17 cellular contexts compared by ENCODE assay signal in the genomic region with DNA sequence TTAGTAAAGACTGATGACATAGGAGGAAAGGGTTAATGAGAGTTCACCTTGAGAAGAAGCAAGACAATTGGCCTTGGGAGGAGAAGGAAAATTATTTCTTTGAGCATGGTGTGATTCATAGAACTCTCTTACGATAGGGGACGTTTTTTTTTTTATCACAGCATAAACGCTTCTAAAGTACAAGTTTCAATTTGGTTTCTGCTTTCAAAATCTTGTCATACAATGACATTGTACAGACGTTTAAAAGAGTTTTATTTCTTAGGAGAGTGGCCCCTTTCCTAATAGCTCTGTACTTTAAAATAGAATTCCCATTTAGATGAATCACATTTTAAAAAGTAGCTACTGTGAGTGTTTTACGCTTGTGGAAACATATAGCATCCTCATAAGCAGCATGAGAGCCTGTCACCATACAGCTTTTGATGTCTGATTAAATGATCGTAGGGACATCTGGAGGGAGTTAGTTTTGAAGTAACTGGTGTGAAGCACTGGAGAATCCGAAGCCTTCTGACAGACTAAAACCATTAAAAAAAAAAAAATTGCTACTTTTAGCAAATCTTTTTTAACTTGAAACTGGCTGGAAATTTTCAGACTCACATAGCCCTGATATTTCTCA.
DNase-seq lines count a peak whose midpoint lies in the region; ATAC-seq and TF ChIP-seq lines count a peak whose summit lies in the region.
"Had no signal": no experiment of that assay in that cellular context is flagged by ENCODE, and none has a peak within 500 bp of the region (broad histone marks: within the 10 kb centered on the region; RNA-seq: fewer than 3 reads in every experiment).

No MANE protein-coding gene starts in this region.

- no peak for DNase-seq in activated naive CD8-positive, alpha-beta T cell treated with anti-CD3 and anti-CD28 coated beads, Interleukin-2, amount 50 U/mL, for 24 hours
- DNase-seq in fibroblast of mammary gland (ENCODE audit: low read depth) (peak; percentile 10), type B pancreatic cell (ENCODE audit: extremely low spot score, unreplicated experiment) (no peak), endothelial cell (ENCODE audit: low spot score) (no peak)
- DNase-seq in stimulated activated naive B cell treated with anti-CD40 and anti-IgM and Interleukin-4, amounts not matched to agents 10 μg/mL and 1 μg/mL and 100 μg/mL, for 72 hours, result no peak
- DNase-seq: activated naive CD8-positive, alpha-beta T cell treated with anti-CD3 and anti-CD28 coated beads, Interleukin-2, amount 10 ng/mL, durations not matched to agents 7 days and 5 days; caudate nucleus; effector memory CD8-positive, alpha-beta T cell; naive B cell; NCI-H1694 treated with DMSO at 0.1 percent for 48 hours; NCI-H510A treated with DMSO at 0.1 percent for 48 hours; SIG-M5; stimulated activated CD4-positive, alpha-beta T cell treated with anti-CD3 and anti-CD28 coated beads, Interleukin-15, amount 100 ng/mL, for 24 hours had no signal

- peaks cover 16% of the 10 kb centered on the region for H3K9me3 Mint-ChIP-seq in activated naive CD8-positive, alpha-beta T cell (ENCODE audit: low read depth)
- H3K9me3 Mint-ChIP-seq in activated naive CD8-positive, alpha-beta T cell treated with anti-CD3 and anti-CD28 coated beads, Interleukin-2, amount 50 U/mL, for 24 hours, result peaks cover 10% of the 10 kb centered on the region
- H3K9me3 Mint-ChIP-seq in type B pancreatic cell, result peaks cover 9% of the 10 kb centered on the region
- no peaks in the 10 kb centered on the region for H3K9me3 Mint-ChIP-seq in endothelial cell (ENCODE audit: unreplicated experiment)
- H3K9me3 Mint-ChIP-seq in stimulated activated naive B cell treated with anti-CD40 and anti-IgM and Interleukin-4, amounts not matched to agents 10 μg/mL and 1 μg/mL and 100 μg/mL, for 72 hours, result peaks cover 0 to 4% of the 10 kb centered on the region in 2 donors

- no peaks in the 10 kb centered on the region for H3K36me3 Mint-ChIP-seq in activated naive CD8-positive, alpha-beta T cell
- peaks cover 4% of the 10 kb centered on the region for H3K36me3 Mint-ChIP-seq in activated naive CD8-positive, alpha-beta T cell treated with anti-CD3 and anti-CD28 coated beads, Interleukin-2, amount 50 U/mL, for 24 hours (ENCODE audit: low read depth)
- peaks cover 4% of the 10 kb centered on the region for H3K36me3 Mint-ChIP-seq in type B pancreatic cell
- no peaks in the 10 kb centered on the region for H3K36me3 Mint-ChIP-seq in endothelial cell (ENCODE audit: low read depth, unreplicated experiment)
- no peaks in the 10 kb centered on the region for H3K36me3 Mint-ChIP-seq in stimulated activated naive B cell treated with anti-CD40 and anti-IgM and Interleukin-4, amounts not matched to agents 10 μg/mL and 1 μg/mL and 100 μg/mL, for 72 hours
- H3K36me3 Mint-ChIP-seq: naive B cell had no signal

- H3K27ac Mint-ChIP-seq in activated naive CD8-positive, alpha-beta T cell, result no peak overlapping the region
- no peak overlapping the region for H3K27ac Mint-ChIP-seq in activated naive CD8-positive, alpha-beta T cell treated with anti-CD3 and anti-CD28 coated beads, Interleukin-2, amount 50 U/mL, for 24 hours
- H3K27ac Mint-ChIP-seq in type B pancreatic cell (no peak overlapping the region), endothelial cell (ENCODE audit: unreplicated experiment) (no peak overlapping the region)
- H3K27ac Mint-ChIP-seq in stimulated activated naive B cell treated with anti-CD40 and anti-IgM and Interleukin-4, amounts not matched to agents 10 μg/mL and 1 μg/mL and 100 μg/mL, for 72 hours, result no peak overlapping the region
- H3K27ac Mint-ChIP-seq: activated naive CD8-positive, alpha-beta T cell treated with anti-CD3 and anti-CD28 coated beads, Interleukin-2, amount 10 ng/mL, durations not matched to agents 7 days and 5 days; effector memory CD8-positive, alpha-beta T cell; naive B cell had no signal

- H3K27me3 Mint-ChIP-seq in activated naive CD8-positive, alpha-beta T cell, result no peaks in the 10 kb centered on the region
- no peaks in the 10 kb centered on the region for H3K27me3 Mint-ChIP-seq in activated naive CD8-positive, alpha-beta T cell treated with anti-CD3 and anti-CD28 coated beads, Interleukin-2, amount 50 U/mL, for 24 hours
- H3K27me3 Mint-ChIP-seq in type B pancreatic cell (no peaks in the 10 kb centered on the region), endothelial cell (ENCODE audit: unreplicated experiment) (no peaks in the 10 kb centered on the region)
- H3K27me3 Mint-ChIP-seq in stimulated activated naive B cell treated with anti-CD40 and anti-IgM and Interleukin-4, amounts not matched to agents 10 μg/mL and 1 μg/mL and 100 μg/mL, for 72 hours, result peaks cover 0 to 5% of the 10 kb centered on the region in 2 donors
- H3K27me3 Mint-ChIP-seq: activated naive CD8-positive, alpha-beta T cell treated with anti-CD3 and anti-CD28 coated beads, Interleukin-2, amount 10 ng/mL, durations not matched to agents 7 days and 5 days; effector memory CD8-positive, alpha-beta T cell; naive B cell had no signal

- H3K4me1 Mint-ChIP-seq in activated naive CD8-positive, alpha-beta T cell (ENCODE audit: low read depth), result peaks cover 18% of the 10 kb centered on the region
- H3K4me1 Mint-ChIP-seq in activated naive CD8-positive, alpha-beta T cell treated with anti-CD3 and anti-CD28 coated beads, Interleukin-2, amount 50 U/mL, for 24 hours, result peaks cover 5% of the 10 kb centered on the region
- H3K4me1 Mint-ChIP-seq in type B pancreatic cell (ENCODE audit: unreplicated experiment), result peaks cover 11% of the 10 kb centered on the region
- H3K4me1 Mint-ChIP-seq in endothelial cell (ENCODE audit: unreplicated experiment), result peaks cover 4% of the 10 kb centered on the region
- peaks cover 0 to 3% of the 10 kb centered on the region in 2 donors for H3K4me1 Mint-ChIP-seq in stimulated activated naive B cell treated with anti-CD40 and anti-IgM and Interleukin-4, amounts not matched to agents 10 μg/mL and 1 μg/mL and 100 μg/mL, for 72 hours
- H3K4me1 Mint-ChIP-seq: naive B cell had no signal

- H3K4me3 Mint-ChIP-seq in activated naive CD8-positive, alpha-beta T cell, result peak overlapping the region; percentile 57
- no peak overlapping the region for H3K4me3 Mint-ChIP-seq in activated naive CD8-positive, alpha-beta T cell treated with anti-CD3 and anti-CD28 coated beads, Interleukin-2, amount 50 U/mL, for 24 hours
- H3K4me3 Mint-ChIP-seq in type B pancreatic cell (peak overlapping the region; percentile 46), endothelial cell (ENCODE audit: unreplicated experiment) (no peak overlapping the region)
- no peak overlapping the region for H3K4me3 Mint-ChIP-seq in stimulated activated naive B cell treated with anti-CD40 and anti-IgM and Interleukin-4, amounts not matched to agents 10 μg/mL and 1 μg/mL and 100 μg/mL, for 72 hours
- H3K4me3 Mint-ChIP-seq: activated naive CD8-positive, alpha-beta T cell treated with anti-CD3 and anti-CD28 coated beads, Interleukin-2, amount 10 ng/mL, durations not matched to agents 7 days and 5 days; naive B cell had no signal

- TF ChIP-seq CTCF in fibroblast of mammary gland (conservative IDR thresholded peaks at IDR 0.05; ENCODE audit: control insufficient read depth, insufficient read depth, low read depth, low read length) (no peak), type B pancreatic cell (conservative IDR thresholded peaks at IDR 0.05) (no peak), endothelial cell (IDR thresholded peaks at IDR 0.05; ENCODE audit: unreplicated experiment) (no peak)

- H3K4me3 ChIP-seq in fibroblast of mammary gland (ENCODE audit: control insufficient read depth, low read depth, low read length), result peak overlapping the region; percentile 18
- H3K4me3 ChIP-seq: prostate gland had no signal

- ATAC-seq in activated naive CD8-positive, alpha-beta T cell treated with anti-CD3 and anti-CD28 coated beads, Interleukin-2, amount 50 U/mL, for 24 hours, result no peak
- ATAC-seq in SK-N-SH treated with all-trans-retinoic acid at 6 μM for 48 hours (peak; percentile 68), GM21381 (IDR thresholded peaks at IDR 0.05; ENCODE audit: unreplicated experiment) (no peak)
- ATAC-seq in stimulated activated naive B cell treated with anti-CD40 and anti-IgM and Interleukin-4, amounts not matched to agents 10 μg/mL and 1 μg/mL and 100 μg/mL, for 72 hours (replicated peaks), result no peak
- ATAC-seq: effector memory CD8-positive, alpha-beta T cell had no signal

TF ChIP-seq in SK-N-SH treated with all-trans-retinoic acid at 6 μM for 48 hours, 23 proteins besides CTCF, POLR2A, EP300 and RAD21 (continues in another document):
- TF ChIP-seq TCF4 (CRISPR knock-in tag; IDR thresholded peaks at IDR 0.05; ENCODE audit: borderline replicate concordance) (peak; percentile 74), ISL1 (CRISPR knock-in tag; IDR thresholded peaks at IDR 0.05) (peak; percentile 81)
- TF ChIP-seq, protein P1, sequence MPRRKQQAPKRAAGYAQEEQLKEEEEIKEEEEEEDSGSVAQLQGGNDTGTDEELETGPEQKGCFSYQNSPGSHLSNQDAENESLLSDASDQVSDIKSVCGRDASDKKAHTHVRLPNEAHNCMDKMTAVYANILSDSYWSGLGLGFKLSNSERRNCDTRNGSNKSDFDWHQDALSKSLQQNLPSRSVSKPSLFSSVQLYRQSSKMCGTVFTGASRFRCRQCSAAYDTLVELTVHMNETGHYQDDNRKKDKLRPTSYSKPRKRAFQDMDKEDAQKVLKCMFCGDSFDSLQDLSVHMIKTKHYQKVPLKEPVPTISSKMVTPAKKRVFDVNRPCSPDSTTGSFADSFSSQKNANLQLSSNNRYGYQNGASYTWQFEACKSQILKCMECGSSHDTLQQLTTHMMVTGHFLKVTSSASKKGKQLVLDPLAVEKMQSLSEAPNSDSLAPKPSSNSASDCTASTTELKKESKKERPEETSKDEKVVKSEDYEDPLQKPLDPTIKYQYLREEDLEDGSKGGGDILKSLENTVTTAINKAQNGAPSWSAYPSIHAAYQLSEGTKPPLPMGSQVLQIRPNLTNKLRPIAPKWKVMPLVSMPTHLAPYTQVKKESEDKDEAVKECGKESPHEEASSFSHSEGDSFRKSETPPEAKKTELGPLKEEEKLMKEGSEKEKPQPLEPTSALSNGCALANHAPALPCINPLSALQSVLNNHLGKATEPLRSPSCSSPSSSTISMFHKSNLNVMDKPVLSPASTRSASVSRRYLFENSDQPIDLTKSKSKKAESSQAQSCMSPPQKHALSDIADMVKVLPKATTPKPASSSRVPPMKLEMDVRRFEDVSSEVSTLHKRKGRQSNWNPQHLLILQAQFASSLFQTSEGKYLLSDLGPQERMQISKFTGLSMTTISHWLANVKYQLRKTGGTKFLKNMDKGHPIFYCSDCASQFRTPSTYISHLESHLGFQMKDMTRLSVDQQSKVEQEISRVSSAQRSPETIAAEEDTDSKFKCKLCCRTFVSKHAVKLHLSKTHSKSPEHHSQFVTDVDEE (CRISPR knock-in tag; IDR thresholded peaks at IDR 0.05), result peak; percentile 59; the same call in 1 of the 2 replicates

Comparison
In these comparisons a context has a peak if more than half of its experiments do, and no peak if none do; other contexts are left out.
1. H3K4me3 Mint-ChIP-seq: peak in activated naive CD8-positive, alpha-beta T cell (single experiment) and type B pancreatic cell (single experiment); none in activated naive CD8-positive, alpha-beta T cell treated with anti-CD3 and anti-CD28 coated beads, Interleukin-2, amount 50 U/mL, for 24 hours (single experiment), endothelial cell (single experiment) and stimulated activated naive B cell treated with anti-CD40 and anti-IgM and Interleukin-4, amounts not matched to agents 10 μg/mL and 1 μg/mL and 100 μg/mL, for 72 hours (0 of 2).